10 cellular contexts compared by ENCODE assay signal in the genomic region with DNA sequence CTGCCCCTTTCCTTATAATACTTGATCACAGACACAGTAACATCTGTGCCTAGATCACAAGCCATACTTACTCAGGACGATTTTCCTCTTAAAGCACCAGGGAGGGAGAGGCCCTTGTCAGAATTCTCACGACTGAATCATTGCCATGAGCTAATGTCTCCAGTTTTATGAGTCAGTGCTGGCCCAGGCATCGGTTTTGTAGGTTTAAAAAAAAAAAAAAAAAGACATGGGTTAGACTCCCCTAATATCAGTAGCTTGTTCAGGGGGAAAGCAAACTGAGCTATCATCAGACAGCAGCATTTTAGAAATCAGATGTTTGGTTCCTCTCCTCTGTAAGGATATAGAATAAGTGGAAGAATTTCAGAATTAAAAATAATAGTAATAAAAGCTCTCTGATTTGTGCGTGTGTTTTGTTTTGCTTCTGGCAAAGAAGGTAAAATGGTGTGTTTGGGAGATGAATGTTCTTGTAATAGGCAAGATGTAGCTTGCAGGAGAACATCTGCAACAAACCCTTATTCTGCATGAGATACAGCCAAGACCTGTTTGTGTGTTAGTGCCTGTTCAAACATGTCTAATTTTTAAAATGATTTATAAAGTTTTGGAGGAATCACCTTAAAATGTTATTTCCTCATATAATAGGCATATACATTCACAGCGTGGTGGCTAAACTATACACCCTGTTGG.
DNase-seq lines count a peak whose midpoint lies in the region; ATAC-seq and TF ChIP-seq lines count a peak whose summit lies in the region.
"Had no signal": no experiment of that assay in that cellular context is flagged by ENCODE, and none has a peak within 500 bp of the region (broad histone marks: within the 10 kb centered on the region; RNA-seq: fewer than 3 reads in every experiment).

No MANE protein-coding gene starts in this region.

- TF ChIP-seq CTCF in osteoblast (IDR thresholded peaks at IDR 0.05; ENCODE audit: extremely low read depth, low read depth, low read length), result no peak

- H3K27ac ChIP-seq in osteoblast (ENCODE audit: low read depth, low read length), result peak overlapping the region; percentile 59

- no peak for ATAC-seq in GM19328 (IDR thresholded peaks at IDR 0.05; ENCODE audit: unreplicated experiment)

- no peaks in the 10 kb centered on the region for H3K27me3 ChIP-seq in osteoblast (ENCODE audit: insufficient read depth, low read length)

- no peaks in the 10 kb centered on the region for H3K9me3 ChIP-seq in osteoblast (ENCODE audit: low read depth, low read length)

- H3K79me2 ChIP-seq in osteoblast (ENCODE audit: insufficient read depth, low read length), result no peaks in the 10 kb centered on the region

- peak overlapping the region; percentile 3 for H3K4me2 ChIP-seq in osteoblast (ENCODE audit: insufficient read depth, low read length)

- DNase-seq in Daoy (ENCODE audit: low read depth) (peak; percentile 81), NCI-H1694 treated with DMSO at 0.1 percent for 48 hours (lab: John Stamatoyannopoulos, UW) (peak; percentile 31), dermis blood vessel endothelial cell (peak; percentile 42), osteoblast (ENCODE audit: insufficient read length, low spot score, missing footprints) (peak; percentile 85), inferior parietal cortex (ENCODE audit: extremely low spot score) (no peak), cerebellar nuclear complex (lab: John Stamatoyannopoulos, UW) (no peak)
- DNase-seq in stimulated activated CD4-positive, alpha-beta T cell treated with anti-CD3 and anti-CD28 coated beads, Interleukin-4, amount 100 ng/mL, for 24 hours, result no peak
- DNase-seq: activated CD4-positive, CD25-positive, alpha-beta regulatory T cell; activated gamma-delta T cell had no signal

- H3K4me1 ChIP-seq in osteoblast (ENCODE audit: insufficient read depth, low read length), result peaks cover 9% of the 10 kb centered on the region

- no peaks in the 10 kb centered on the region for H4K20me1 ChIP-seq in osteoblast (ENCODE audit: insufficient read depth, low read length)

- no peak overlapping the region for H3K4me3 ChIP-seq in osteoblast (ENCODE audit: insufficient read depth, low read length)

- H3K36me3 ChIP-seq in osteoblast (ENCODE audit: insufficient read depth, low read length), result no peaks in the 10 kb centered on the region

- no peak overlapping the region for H2AFZ ChIP-seq in osteoblast (ENCODE audit: low read length)

Comparison
In these comparisons a context has a peak if more than half of its experiments do, and no peak if none do; other contexts are left out.
1. DNase-seq: peak in Daoy (single experiment), NCI-H1694 treated with DMSO at 0.1 percent for 48 hours (single experiment), dermis blood vessel endothelial cell (single experiment) and osteoblast (single experiment); none in inferior parietal cortex (single experiment), cerebellar nuclear complex (0 of 2) and stimulated activated CD4-positive, alpha-beta T cell treated with anti-CD3 and anti-CD28 coated beads, Interleukin-4, amount 100 ng/mL, for 24 hours (single experiment).